19 cellular contexts compared by ENCODE assay signal in the genomic region with DNA sequence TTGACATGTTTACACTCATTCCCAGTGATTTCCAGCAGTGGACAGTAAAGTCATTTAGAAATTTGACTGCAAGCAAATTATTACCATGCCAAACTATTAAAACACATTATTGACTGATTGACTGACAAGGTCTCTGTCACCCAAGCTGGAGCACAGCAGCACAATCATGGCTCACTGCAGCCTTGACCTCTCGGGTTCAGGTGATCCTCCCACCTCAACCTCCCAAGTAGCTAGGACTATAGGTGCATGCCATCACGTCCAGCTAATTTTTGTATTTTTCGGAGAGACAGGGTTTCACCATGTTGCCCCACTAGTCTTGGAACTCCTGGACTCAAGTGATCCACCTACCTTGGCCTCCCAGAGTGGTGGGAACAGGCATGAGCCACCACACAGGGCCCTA. TPM values are rescaled to one million over a fixed set of nuclear protein-coding genes. Genes with fewer than 3 reads are reported as not detected.
DNase-seq lines count a peak whose midpoint lies in the region; ATAC-seq, FAIRE-seq and TF ChIP-seq lines count a peak whose summit lies in the region.
"Had no signal": no experiment of that assay in that cellular context is flagged by ENCODE, and none has a peak within 500 bp of the region (broad histone marks: within the 10 kb centered on the region; RNA-seq: fewer than 3 reads in every experiment).

No MANE protein-coding gene starts in this region.

- no peak overlapping the region for H2AFZ ChIP-seq in astrocyte (ENCODE audit: low read depth, low read length)

- no peak overlapping the region for H3K4me2 ChIP-seq in astrocyte (ENCODE audit: low read length)

- peaks cover 95% of the 10 kb centered on the region for H3K79me2 ChIP-seq in astrocyte (ENCODE audit: insufficient read depth, low read length)

- H3K36me3 ChIP-seq in KOPT-K1 (ENCODE audit: insufficient read depth, low read length) (peaks cover 100% of the 10 kb centered on the region), astrocyte (ENCODE audit: insufficient read depth, low read length) (peaks cover 41% of the 10 kb centered on the region)

- peaks cover 84% of the 10 kb centered on the region for H4K20me1 ChIP-seq in astrocyte (ENCODE audit: insufficient read depth, low read length)

- ATAC-seq in activated T-cell treated with anti-CD3 and anti-CD28 coated beads, Interleukin-2, amount 50 U/mL, for 72 hours (replicated peaks in 1 of 2), result no peak
- no peak for ATAC-seq in stimulated activated effector memory CD8-positive, alpha-beta T cell treated with anti-CD3 and anti-CD28 coated beads, Interleukin-12 subunit alpha, Interleukin-12 subunit beta, amount 100 ng/mL, for 72 hours
- no peak for ATAC-seq in GM21619 (IDR thresholded peaks at IDR 0.05; ENCODE audit: unreplicated experiment)
- ATAC-seq in HG03457 (IDR thresholded peaks at IDR 0.05; ENCODE audit: unreplicated experiment), result no peak

- no peaks in the 10 kb centered on the region for H3K9me3 Mint-ChIP-seq in activated T-cell treated with anti-CD3 and anti-CD28 coated beads, Interleukin-2, amount 50 U/mL, for 72 hours
- H3K9me3 Mint-ChIP-seq in astrocyte (ENCODE audit: unreplicated experiment), result no peaks in the 10 kb centered on the region
- no peaks in the 10 kb centered on the region for H3K9me3 Mint-ChIP-seq in stimulated activated effector memory CD8-positive, alpha-beta T cell treated with anti-CD3 and anti-CD28 coated beads, Interleukin-12 subunit alpha, Interleukin-12 subunit beta, amount 100 ng/mL, for 72 hours
- H3K9me3 Mint-ChIP-seq: naive B cell had no signal

- peaks cover 9 to 58% of the 10 kb centered on the region in 2 donors for H3K36me3 Mint-ChIP-seq in activated T-cell treated with anti-CD3 and anti-CD28 coated beads, Interleukin-2, amount 50 U/mL, for 72 hours (ENCODE audit: insufficient read depth in 2 of 2)
- peaks cover 22% of the 10 kb centered on the region for H3K36me3 Mint-ChIP-seq in astrocyte (ENCODE audit: low read depth, unreplicated experiment)
- peaks cover 100% of the 10 kb centered on the region for H3K36me3 Mint-ChIP-seq in stimulated activated effector memory CD8-positive, alpha-beta T cell treated with anti-CD3 and anti-CD28 coated beads, Interleukin-12 subunit alpha, Interleukin-12 subunit beta, amount 100 ng/mL, for 72 hours

- H3K4me3 ChIP-seq in astrocyte (ENCODE audit: insufficient read depth, low read depth, low read length), result no peak overlapping the region
- H3K4me3 ChIP-seq: stomach had no signal

- peak overlapping the region; percentile 35 to 65 for H3K4me3 Mint-ChIP-seq in activated T-cell treated with anti-CD3 and anti-CD28 coated beads, Interleukin-2, amount 50 U/mL, for 72 hours
- no peak overlapping the region for H3K4me3 Mint-ChIP-seq in astrocyte (ENCODE audit: unreplicated experiment)
- peak overlapping the region; percentile 33 for H3K4me3 Mint-ChIP-seq in stimulated activated effector memory CD8-positive, alpha-beta T cell treated with anti-CD3 and anti-CD28 coated beads, Interleukin-12 subunit alpha, Interleukin-12 subunit beta, amount 100 ng/mL, for 72 hours

- no peaks in the 10 kb centered on the region for H3K27me3 ChIP-seq in astrocyte (ENCODE audit: insufficient read depth, low read length)
- H3K27me3 ChIP-seq: stomach had no signal

- H3K4me1 ChIP-seq in astrocyte (ENCODE audit: insufficient read depth, low read length), result no peaks in the 10 kb centered on the region

- no peak overlapping the region for H3K9ac ChIP-seq in astrocyte (ENCODE audit: low read length)

- no peak for TF ChIP-seq CTCF in astrocyte (IDR thresholded peaks at IDR 0.05; ENCODE audit: insufficient read depth, low read depth, low read length)

- no peaks in the 10 kb centered on the region for H3K27me3 Mint-ChIP-seq in activated T-cell treated with anti-CD3 and anti-CD28 coated beads, Interleukin-2, amount 50 U/mL, for 72 hours (ENCODE audit: low read depth)
- no peaks in the 10 kb centered on the region for H3K27me3 Mint-ChIP-seq in astrocyte (ENCODE audit: low read depth, unreplicated experiment)
- H3K27me3 Mint-ChIP-seq: naive B cell had no signal

- FAIRE-seq in astrocyte (lab: Jason Lieb, UNC), result no peak
- FAIRE-seq: frontal cortex had no signal

- H3K9me3 ChIP-seq in KOPT-K1 (ENCODE audit: insufficient read depth, low read length, poor library complexity, severe bottlenecking) (no peaks in the 10 kb centered on the region), astrocyte (ENCODE audit: insufficient read depth, low read depth, low read length) (no peaks in the 10 kb centered on the region)
- H3K9me3 ChIP-seq: stomach had no signal

- H3K4me1 Mint-ChIP-seq in activated T-cell treated with anti-CD3 and anti-CD28 coated beads, Interleukin-2, amount 50 U/mL, for 72 hours (ENCODE audit: low read depth), result peaks cover 72% of the 10 kb centered on the region
- H3K4me1 Mint-ChIP-seq in astrocyte (ENCODE audit: low read depth, unreplicated experiment), result peaks cover 5% of the 10 kb centered on the region
- H3K4me1 Mint-ChIP-seq in stimulated activated effector memory CD8-positive, alpha-beta T cell treated with anti-CD3 and anti-CD28 coated beads, Interleukin-12 subunit alpha, Interleukin-12 subunit beta, amount 100 ng/mL, for 72 hours, result peaks cover 52% of the 10 kb centered on the region

- DNase-seq in activated T-cell treated with anti-CD3 and anti-CD28 coated beads, Interleukin-2, amount 50 U/mL, for 72 hours, result no peak
- no peak for DNase-seq in activated T-cell treated with anti-CD3 and anti-CD28 coated beads for 4 hours
- no peak for DNase-seq in astrocyte (ENCODE audit: low read depth)
- peak in 1 of 2 donors; percentile 48 for DNase-seq in stimulated activated effector memory CD8-positive, alpha-beta T cell treated with anti-CD3 and anti-CD28 coated beads, Interleukin-12 subunit alpha, Interleukin-12 subunit beta, amount 100 ng/mL, for 72 hours (ENCODE audit: low spot score in 2 of 2)
- no peak for DNase-seq in EL
- DNase-seq: activated CD4-positive, alpha-beta T cell treated with anti-CD3 and anti-CD28 coated beads for 48 hours; activated T-cell treated with anti-CD3 and anti-CD28 coated beads, Interleukin-2, amount 50 U/mL, for 1 hour; DMS53; naive B cell; NCI-H1930; NCI-H446; NK-92 treated with Interleukin-12 subunit alpha and Interleukin-12 subunit beta, amount 100 ng/mL, for 24 hours; stomach had no signal

- H3K27ac Mint-ChIP-seq in activated T-cell treated with anti-CD3 and anti-CD28 coated beads, Interleukin-2, amount 50 U/mL, for 72 hours, result peak overlapping the region; percentile 52
- peak overlapping the region; percentile 34 for H3K27ac Mint-ChIP-seq in astrocyte (ENCODE audit: unreplicated experiment)
- H3K27ac Mint-ChIP-seq in stimulated activated effector memory CD8-positive, alpha-beta T cell treated with anti-CD3 and anti-CD28 coated beads, Interleukin-12 subunit alpha, Interleukin-12 subunit beta, amount 100 ng/mL, for 72 hours, result peak overlapping the region; percentile 89

- H3K27ac ChIP-seq in KOPT-K1 (ENCODE audit: low read depth, low read length, poor library complexity, severe bottlenecking), result peak overlapping the region; percentile 16
- H3K27ac ChIP-seq in astrocyte (ENCODE audit: low read depth, low read length), result no peak overlapping the region
- H3K27ac ChIP-seq: C4-2B, RWPE1 had no signal

RNA-seq across cellular contexts. Expression of a gene that starts 24.2 kb away (rescaled TPM):
- 100 to 1,000 TPM; 437 to 541 TPM for total RNA-seq in activated T-cell treated with anti-CD3 and anti-CD28 coated beads, Interleukin-2, amount 50 U/mL, for 72 hours
- 260 and 271 TPM in 2 replicates for total RNA-seq in astrocyte

Comparison
In these comparisons a context has a peak if more than half of its experiments do, and no peak if none do; other contexts are left out.
1. H3K27ac Mint-ChIP-seq: peak in every context shown above with its lines; median percentile 89 in stimulated activated effector memory CD8-positive, alpha-beta T cell treated with anti-CD3 and anti-CD28 coated beads, Interleukin-12 subunit alpha, Interleukin-12 subunit beta, amount 100 ng/mL, for 72 hours; 52 in activated T-cell treated with anti-CD3 and anti-CD28 coated beads, Interleukin-2, amount 50 U/mL, for 72 hours; 34 in astrocyte.